39 cellular contexts compared by ENCODE assay signal in genomic region chr20:24007758-24008157, GRCh38. TPM values are rescaled to one million over a fixed set of nuclear protein-coding genes. Genes with fewer than 3 reads are reported as not detected.
"Had no signal": no experiment of that assay in that cellular context is flagged by ENCODE, and none has a peak within 500 bp of the region (broad histone marks: within the 10 kb centered on the region; RNA-seq: fewer than 3 reads in every experiment).

No MANE protein-coding gene starts in this region.

- H3K9ac ChIP-seq: KMS-11 had no signal

- DNase-seq: Karpas-422, Kasumi-1, KBM-7, KG1, MG63, MM.1S, MV-4-11, NCI-H1048, NCI-H1092, NCI-H1092 treated with DMSO at 0.1 percent for 48 hours, NCI-H1105, NCI-H1105 treated with DMSO at 0.1 percent for 48 hours, NCI-H1417, NCI-H1417 treated with DMSO at 0.1 percent for 48 hours, NCI-H1436, NCI-H1436 treated with DMSO at 0.1 percent for 48 hours, NCI-H146, NCI-H1694, NCI-H1694 treated with DMSO at 0.1 percent for 48 hours, NCI-H187, NCI-H187 treated with DMSO at 0.1 percent for 48 hours, NCI-H1930, NCI-H2029, NCI-H2029 treated with DMSO at 0.1 percent for 48 hours, NCI-H2081, NCI-H2081 treated with DMSO at 0.1 percent for 48 hours, NCI-H2107, NCI-H2171, NCI-H2171 treated with DMSO at 0.1 percent for 48 hours, NCI-H2227 treated with DMSO at 0.1 percent for 48 hours, NCI-H226, NCI-H345, NCI-H446 treated with DMSO at 0.1 percent for 48 hours, NCI-H510A had no signal

- H3K27ac ChIP-seq: KMS-11 had no signal

- H3K4me2 ChIP-seq: KMS-11 had no signal

- H3K36me3 ChIP-seq: MG63 had no signal

- H3K4me3 ChIP-seq: MG63 had no signal

- H3K9me3 ChIP-seq: MG63 had no signal

- H3K27me3 ChIP-seq: MG63 had no signal

RNA-seq across cellular contexts. Expression of gene GGTLC1, which starts 19.2 kb away (rescaled TPM):
- total RNA-seq: LHCN-M2, M059J, MCF 10A, NCI-H460 had no signal
